Comparison of ENCODE assay signal across 14 cellular contexts in genomic region chr9:30732060-30732459, GRCh38.
"Had no signal": no experiment of that assay in that cellular context is flagged by ENCODE, and none has a peak within 500 bp of the region (broad histone marks: within the 10 kb centered on the region; RNA-seq: fewer than 3 reads in every experiment).

No MANE protein-coding gene starts in this region.

- H3K9me3 Mint-ChIP-seq: activated CD4-positive, alpha-beta T cell treated with anti-CD3 and anti-CD28 coated beads, Interleukin-2, amount 10 ng/mL, durations not matched to agents 7 days and 5 days; activated naive CD4-positive, alpha-beta T cell treated with anti-CD3 and anti-CD28 coated beads for 36 hours; activated T-helper 17 cell treated with anti-CD3 and anti-CD28 coated beads, Interleukin-2, amount 50 U/mL, for 72 hours; stimulated activated naive CD8-positive, alpha-beta T cell treated with anti-CD3 and anti-CD28 coated beads, Interleukin-15, amount 100 ng/mL, for 72 hours had no signal

- H3K36me3 ChIP-seq: colonic mucosa, gastroesophageal sphincter had no signal

- H3K4me3 ChIP-seq: colonic mucosa, gastroesophageal sphincter, testis had no signal

- H3K9me3 ChIP-seq: colonic mucosa, gastroesophageal sphincter, testis had no signal

- H3K4me1 Mint-ChIP-seq: activated CD4-positive, alpha-beta T cell treated with anti-CD3 and anti-CD28 coated beads, Interleukin-2, amount 10 ng/mL, durations not matched to agents 7 days and 5 days; activated T-helper 17 cell treated with anti-CD3 and anti-CD28 coated beads, Interleukin-2, amount 50 U/mL, for 72 hours; stimulated activated naive CD8-positive, alpha-beta T cell treated with anti-CD3 and anti-CD28 coated beads, Interleukin-15, amount 100 ng/mL, for 72 hours had no signal

- H3K27ac Mint-ChIP-seq: activated CD4-positive, alpha-beta T cell treated with anti-CD3 and anti-CD28 coated beads, Interleukin-2, amount 10 ng/mL, durations not matched to agents 7 days and 5 days; activated naive CD4-positive, alpha-beta T cell treated with anti-CD3 and anti-CD28 coated beads for 36 hours; activated T-helper 17 cell treated with anti-CD3 and anti-CD28 coated beads, Interleukin-2, amount 50 U/mL, for 72 hours; stimulated activated naive CD8-positive, alpha-beta T cell treated with anti-CD3 and anti-CD28 coated beads, Interleukin-15, amount 100 ng/mL, for 72 hours had no signal

- H3K27ac ChIP-seq: colonic mucosa, gastroesophageal sphincter, parathyroid adenoma, testis had no signal

- H3K27me3 ChIP-seq: colonic mucosa, gastroesophageal sphincter, testis had no signal

- H2AFZ ChIP-seq: parathyroid adenoma had no signal

- H3K4me1 ChIP-seq: colonic mucosa, gastroesophageal sphincter, parathyroid adenoma, testis had no signal

- H3K4me3 Mint-ChIP-seq: activated CD4-positive, alpha-beta T cell treated with anti-CD3 and anti-CD28 coated beads, Interleukin-2, amount 10 ng/mL, durations not matched to agents 7 days and 5 days; activated naive CD4-positive, alpha-beta T cell treated with anti-CD3 and anti-CD28 coated beads for 36 hours; activated T-helper 17 cell treated with anti-CD3 and anti-CD28 coated beads, Interleukin-2, amount 50 U/mL, for 72 hours; stimulated activated naive CD8-positive, alpha-beta T cell treated with anti-CD3 and anti-CD28 coated beads, Interleukin-15, amount 100 ng/mL, for 72 hours had no signal

- H3K79me2 ChIP-seq: parathyroid adenoma had no signal

- H3K9ac ChIP-seq: parathyroid adenoma had no signal

- H3K27me3 Mint-ChIP-seq: activated CD4-positive, alpha-beta T cell treated with anti-CD3 and anti-CD28 coated beads, Interleukin-2, amount 10 ng/mL, durations not matched to agents 7 days and 5 days; activated T-helper 17 cell treated with anti-CD3 and anti-CD28 coated beads, Interleukin-2, amount 50 U/mL, for 72 hours; stimulated activated naive CD8-positive, alpha-beta T cell treated with anti-CD3 and anti-CD28 coated beads, Interleukin-15, amount 100 ng/mL, for 72 hours had no signal

- DNase-seq: activated CD4-positive, alpha-beta T cell treated with anti-CD3 and anti-CD28 coated beads, Interleukin-2, amount 10 ng/mL, durations not matched to agents 7 days and 5 days; activated CD4-positive, CD25-positive, alpha-beta regulatory T cell; activated CD8-positive, alpha-beta memory T cell treated with anti-CD3 and anti-CD28 coated beads for 24 hours; activated naive CD4-positive, alpha-beta T cell treated with anti-CD3 and anti-CD28 coated beads for 36 hours; colonic mucosa; effector CD8-positive, alpha-beta T cell; midbrain; stimulated activated CD4-positive, alpha-beta T cell treated with anti-CD3 and anti-CD28 coated beads, Interleukin-15, amount 100 ng/mL, for 24 hours; stimulated activated CD4-positive, alpha-beta T cell treated with anti-CD3 and anti-CD28 coated beads, Interleukin-4, amount 100 ng/mL, for 4 hours; stimulated activated naive CD8-positive, alpha-beta T cell treated with anti-CD3 and anti-CD28 coated beads, Interleukin-15, amount 100 ng/mL, for 72 hours; testis had no signal
